In the genomic region with DNA sequence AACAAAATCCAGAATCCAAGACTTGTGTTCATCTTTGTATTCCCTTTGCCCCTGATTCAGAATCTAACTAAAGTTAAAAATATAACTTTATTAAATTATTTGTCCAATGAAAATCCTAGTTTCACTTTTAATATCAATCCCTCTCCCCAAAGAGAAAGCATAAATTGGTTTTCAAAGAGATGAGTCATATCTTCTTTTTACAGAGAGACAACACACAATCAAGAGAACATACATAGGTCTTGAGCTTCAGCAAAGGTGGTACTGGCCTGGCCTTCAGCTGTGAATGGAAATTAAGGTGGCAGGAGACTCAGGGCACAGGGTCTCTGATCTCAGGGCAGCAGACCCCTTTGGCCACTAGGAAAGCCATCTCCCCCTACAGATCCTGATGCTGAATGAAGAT, we compare ENCODE assay signal across 24 cellular contexts. TPM values are rescaled to one million over a fixed set of nuclear protein-coding genes. Genes with fewer than 3 reads are reported as not detected.
"Had no signal": no experiment of that assay in that cellular context is flagged by ENCODE, and none has a peak within 500 bp of the region (broad histone marks: within the 10 kb centered on the region; RNA-seq: fewer than 3 reads in every experiment).

No MANE protein-coding gene starts in this region.

- H3K9me3 Mint-ChIP-seq: activated naive CD8-positive, alpha-beta T cell treated with anti-CD3 and anti-CD28 coated beads for 36 hours; dendritic cell treated with granulocyte-macrophage colony-stimulating factor and Interleukin-4, amounts not matched to agents 40 ng/mL and 50 ng/mL, for 4 days; mesothelial cell of epicardium; nephron; stimulated activated memory B cell treated with anti-CD40 and anti-IgM and Interleukin-4, amounts not matched to agents 10 μg/mL and 1 μg/mL and 100 μg/mL, for 72 hours; type B pancreatic cell; WTC11 had no signal

- H3K4me3 Mint-ChIP-seq: activated naive CD8-positive, alpha-beta T cell treated with anti-CD3 and anti-CD28 coated beads for 36 hours; dendritic cell treated with granulocyte-macrophage colony-stimulating factor and Interleukin-4, amounts not matched to agents 40 ng/mL and 50 ng/mL, for 4 days; mesothelial cell of epicardium; nephron; stimulated activated memory B cell treated with anti-CD40 and anti-IgM and Interleukin-4, amounts not matched to agents 10 μg/mL and 1 μg/mL and 100 μg/mL, for 72 hours; type B pancreatic cell; WTC11 had no signal

- DNase-seq: activated CD4-positive, alpha-beta T cell treated with anti-CD3 and anti-CD28 coated beads, Interleukin-2, amount 50 U/mL, for 1 hour; activated naive CD4-positive, alpha-beta T cell; activated naive CD8-positive, alpha-beta T cell treated with anti-CD3 and anti-CD28 coated beads for 36 hours; amniotic stem cell; effector CD8-positive, alpha-beta T cell; heart right ventricle; left lung; nucleus accumbens; sigmoid colon; stimulated activated CD4-positive, alpha-beta T cell treated with anti-CD3 and anti-CD28 coated beads, Interleukin-4, amount 100 ng/mL, for 4 hours; testis had no signal

- H3K27ac Mint-ChIP-seq: activated naive CD8-positive, alpha-beta T cell treated with anti-CD3 and anti-CD28 coated beads for 36 hours; dendritic cell treated with granulocyte-macrophage colony-stimulating factor and Interleukin-4, amounts not matched to agents 40 ng/mL and 50 ng/mL, for 4 days; mesothelial cell of epicardium; nephron; stimulated activated memory B cell treated with anti-CD40 and anti-IgM and Interleukin-4, amounts not matched to agents 10 μg/mL and 1 μg/mL and 100 μg/mL, for 72 hours; type B pancreatic cell; WTC11 had no signal

- H3K36me3 Mint-ChIP-seq: activated naive CD8-positive, alpha-beta T cell treated with anti-CD3 and anti-CD28 coated beads for 36 hours; mesothelial cell of epicardium; stimulated activated memory B cell treated with anti-CD40 and anti-IgM and Interleukin-4, amounts not matched to agents 10 μg/mL and 1 μg/mL and 100 μg/mL, for 72 hours; type B pancreatic cell; WTC11 had no signal

- ATAC-seq: esophagus mucosa; gastroesophageal sphincter; heart right ventricle; left lung; stimulated activated memory B cell treated with anti-CD40 and anti-IgM and Interleukin-4, amounts not matched to agents 10 μg/mL and 1 μg/mL and 100 μg/mL, for 72 hours; WTC11 had no signal

RNA-seq across cellular contexts. Expression of a gene that starts 4.3 kb away (rescaled TPM):
- total RNA-seq: activated CD8-positive, alpha-beta memory T cell treated with anti-CD3 and anti-CD28 coated beads for 36 hours; activated naive CD8-positive, alpha-beta T cell treated with anti-CD3 and anti-CD28 coated beads for 36 hours; chondrocyte; esophagus mucosa; heart right ventricle; kidney epithelial cell; lung microvascular endothelial cell; mesothelial cell of epicardium; renal cortical epithelial cell had no signal

RNA-seq across cellular contexts. Expression of a gene that starts 36.2 kb away (rescaled TPM):
- total RNA-seq: activated CD8-positive, alpha-beta memory T cell treated with anti-CD3 and anti-CD28 coated beads for 36 hours; activated naive CD8-positive, alpha-beta T cell treated with anti-CD3 and anti-CD28 coated beads for 36 hours; chondrocyte; esophagus mucosa; heart right ventricle; left lung; lung microvascular endothelial cell; mesothelial cell of epicardium; renal cortical epithelial cell had no signal
